ENCODE assay signal across 9 cellular contexts in the genomic region with DNA sequence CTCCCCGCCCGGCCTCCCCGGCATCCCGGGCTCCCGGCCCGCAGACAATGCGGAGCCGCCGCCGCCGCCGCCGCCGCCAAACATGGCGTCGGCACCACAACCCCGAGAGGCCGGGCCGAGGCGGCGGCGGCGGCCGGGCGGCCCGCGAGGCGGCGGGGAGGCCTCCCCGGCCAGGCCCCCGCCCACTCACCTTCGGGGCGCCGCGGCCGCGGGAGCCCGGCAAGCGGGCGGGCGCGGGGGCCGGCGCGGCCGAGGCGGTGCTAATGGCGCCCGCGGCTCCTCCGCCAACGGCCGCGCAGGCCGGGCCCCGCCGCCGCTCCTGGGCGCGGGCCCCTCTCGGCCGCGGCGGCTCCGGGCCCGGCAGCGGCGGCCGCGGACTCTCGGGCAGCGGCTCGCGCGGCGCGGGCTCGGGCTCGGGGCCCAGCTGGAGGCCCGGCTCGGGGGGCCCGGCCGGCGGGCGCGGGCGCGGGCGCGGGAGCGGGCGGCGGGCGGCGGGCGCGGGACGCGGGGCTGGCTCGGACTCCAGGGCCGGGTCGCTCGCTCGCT. TPM values are rescaled to one million over a fixed set of nuclear protein-coding genes. Genes with fewer than 3 reads are reported as not detected.
DNase-seq lines count a peak whose midpoint lies in the region; ATAC-seq, FAIRE-seq and TF ChIP-seq lines count a peak whose summit lies in the region.
"Had no signal": no experiment of that assay in that cellular context is flagged by ENCODE, and none has a peak within 500 bp of the region (broad histone marks: within the 10 kb centered on the region; RNA-seq: fewer than 3 reads in every experiment).

No MANE protein-coding gene starts in this region.

- no peak for FAIRE-seq in urothelium cell line (lab: Jason Lieb, UNC)

- no peak for TF ChIP-seq CTCF in ascending aorta (IDR thresholded peaks at IDR 0.05)
- TF ChIP-seq CTCF in liver (IDR thresholded peaks at IDR 0.05; ENCODE audit: low read depth, low read length, missing input control), result no peak

- H3K4me3 ChIP-seq in CD4-positive, CD25-positive, alpha-beta regulatory T cell (ENCODE audit: low read depth, low read length), result no peak overlapping the region
- peak overlapping the region; percentile 91 to 93 for H3K4me3 ChIP-seq in ascending aorta
- H3K4me3 ChIP-seq in liver (ENCODE audit: low read depth in 1 of 3, low read length in 3 of 3), result peak overlapping the region in 1 of 3 donors; percentile 97

- H3K27me3 ChIP-seq in CD4-positive, CD25-positive, alpha-beta regulatory T cell (ENCODE audit: control insufficient read depth, insufficient read depth, low read length), result no peaks in the 10 kb centered on the region
- H3K27me3 ChIP-seq in ascending aorta (no peaks in the 10 kb centered on the region), liver (ENCODE audit: control insufficient read depth in 4 of 4, insufficient read depth in 4 of 4, low read length in 3 of 4) (no peaks in the 10 kb centered on the region)

- H3K27ac ChIP-seq in CD4-positive, CD25-positive, alpha-beta regulatory T cell (ENCODE audit: insufficient read depth, low read length, poor library complexity, severe bottlenecking), result peak overlapping the region; percentile 67
- H3K27ac ChIP-seq in ascending aorta (peak overlapping the region; percentile 74 to 86), liver (ENCODE audit: low read depth in 1 of 2, low read length in 2 of 2) (peak overlapping the region; percentile 66 to 71)

- no peaks in the 10 kb centered on the region for H3K9me3 Mint-ChIP-seq in CD4-positive, CD25-positive, alpha-beta regulatory T cell
- H3K9me3 Mint-ChIP-seq: IgD-negative memory B cell had no signal

- H3K9ac ChIP-seq in liver (ENCODE audit: low read depth in 1 of 2, low read length in 2 of 2), result no peak overlapping the region

- intact Hi-C loops in ascending aorta (cut with DNase I), result loop anchor here (1.0 to 5.0 kb wide), 2 partner anchors 26 to 1250 kb away; partner anchors contain the start of gene ZBED4

- no peak for TF ChIP-seq RAD21 in liver (IDR thresholded peaks at IDR 0.05)

- peaks cover 14% of the 10 kb centered on the region for H3K36me3 Mint-ChIP-seq in CD4-positive, CD25-positive, alpha-beta regulatory T cell
- H3K36me3 Mint-ChIP-seq: IgD-negative memory B cell had no signal

- no peak overlapping the region for H3K27ac Mint-ChIP-seq in CD4-positive, CD25-positive, alpha-beta regulatory T cell

- peak in 1 of 3 donors; percentile 35 for DNase-seq in CD4-positive, CD25-positive, alpha-beta regulatory T cell
- DNase-seq in ascending aorta (ENCODE audit: low spot score in 2 of 2) (no peak), urothelium cell line (ENCODE audit: low spot score) (peak; percentile 41), NCI-H526 treated with DMSO at 0.1 percent for 48 hours (lab: John Stamatoyannopoulos, UW) (no peak), SHP77 (lab: John Stamatoyannopoulos, UW) (no peak)

- under 1% methylated on average over 104 of the region's 104 CpGs for WGBS in liver

- peaks cover 4% of the 10 kb centered on the region for H3K27me3 Mint-ChIP-seq in CD4-positive, CD25-positive, alpha-beta regulatory T cell
- H3K27me3 Mint-ChIP-seq: IgD-negative memory B cell had no signal

- peaks cover 15 to 60% (median 36%) of the 10 kb centered on the region in 4 donors for H3K4me1 Mint-ChIP-seq in CD4-positive, CD25-positive, alpha-beta regulatory T cell

- peak; percentile 4 to 5 for ATAC-seq in CD4-positive, CD25-positive, alpha-beta regulatory T cell (ENCODE audit: low read depth in 2 of 2)
- peak; percentile 24 for ATAC-seq in HG02981 (IDR thresholded peaks at IDR 0.05; ENCODE audit: unreplicated experiment)
- ATAC-seq in HG03520 (IDR thresholded peaks at IDR 0.05; ENCODE audit: unreplicated experiment), result no peak

- peak overlapping the region in 1 of 4 donors; percentile 52 for H3K4me3 Mint-ChIP-seq in CD4-positive, CD25-positive, alpha-beta regulatory T cell

- peaks cover 21% of the 10 kb centered on the region for H3K36me3 ChIP-seq in CD4-positive, CD25-positive, alpha-beta regulatory T cell (ENCODE audit: control insufficient read depth, insufficient read depth, low read length)
- H3K36me3 ChIP-seq in ascending aorta, result peaks cover 20 to 21% of the 10 kb centered on the region in 2 donors
- H3K36me3 ChIP-seq in liver (ENCODE audit: control insufficient read depth in 4 of 4, insufficient read depth in 3 of 4, low read depth in 1 of 4, low read length in 3 of 4), result peaks cover 10 to 14% (median 12%) of the 10 kb centered on the region in 4 donors

- peaks cover 61% of the 10 kb centered on the region for H3K4me1 ChIP-seq in CD4-positive, CD25-positive, alpha-beta regulatory T cell (ENCODE audit: control insufficient read depth, insufficient read depth, low read length, poor library complexity, severe bottlenecking)
- peaks cover 9 to 23% of the 10 kb centered on the region in 2 donors for H3K4me1 ChIP-seq in ascending aorta
- H3K4me1 ChIP-seq in liver (ENCODE audit: control insufficient read depth in 4 of 4, insufficient read depth in 4 of 4, low read length in 3 of 4), result peaks cover 14 to 29% (median 20%) of the 10 kb centered on the region in 4 donors

- H3K9me3 ChIP-seq in CD4-positive, CD25-positive, alpha-beta regulatory T cell (ENCODE audit: control insufficient read depth in 2 of 2, low read length in 2 of 2), result no peaks in the 10 kb centered on the region
- H3K9me3 ChIP-seq in ascending aorta, result peaks cover 0 to 14% of the 10 kb centered on the region in 2 donors
- H3K9me3 ChIP-seq in liver (ENCODE audit: control insufficient read depth in 4 of 4, low read length in 3 of 4), result peaks cover 0 to 7% (median 3%) of the 10 kb centered on the region in 4 donors

TF ChIP-seq in liver, 16 proteins besides CTCF, POLR2A, EP300 and RAD21:
- TF ChIP-seq, protein P1, sequence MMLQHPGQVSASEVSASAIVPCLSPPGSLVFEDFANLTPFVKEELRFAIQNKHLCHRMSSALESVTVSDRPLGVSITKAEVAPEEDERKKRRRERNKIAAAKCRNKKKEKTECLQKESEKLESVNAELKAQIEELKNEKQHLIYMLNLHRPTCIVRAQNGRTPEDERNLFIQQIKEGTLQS (IDR thresholded peaks at IDR 0.05), result no peak
- no peak for TF ChIP-seq TAF1 (conservative IDR thresholded peaks at IDR 0.05)
- TF ChIP-seq FOXA2 (IDR thresholded peaks at IDR 0.05), result no peak
- TF ChIP-seq ZBTB33 (IDR thresholded peaks at IDR 0.05), result no peak
- no peak for TF ChIP-seq EGR1 (IDR thresholded peaks at IDR 0.05; ENCODE audit: low read depth in 2 of 2)

RNA-seq across cellular contexts. Expression of gene BRD1, which starts 0.3 kb away (rescaled TPM):
- total RNA-seq in CD4-positive, CD25-positive, alpha-beta regulatory T cell, result 133 TPM
- 1 to 10 TPM; 2.0 to 2.4 (median 2.2) TPM for polyA plus RNA-seq in CD4-positive, CD25-positive, alpha-beta regulatory T cell
- total RNA-seq in ascending aorta, result 32.5 TPM
- 10 to 100 TPM; 15.7 to 20.7 TPM for total RNA-seq in liver
- polyA plus RNA-seq in liver, result 1 to 10 TPM; 3.3 to 7.5 TPM

RNA-seq across cellular contexts. Expression of gene ZBED4, which starts 26.3 kb away (rescaled TPM):
- total RNA-seq in CD4-positive, CD25-positive, alpha-beta regulatory T cell, result 17.1 TPM
- 1 to 10 TPM; 6.1 to 7.4 (median 6.9) TPM for polyA plus RNA-seq in CD4-positive, CD25-positive, alpha-beta regulatory T cell
- total RNA-seq in ascending aorta (10.1 TPM), liver (10 to 100 TPM in 1 of 2 donors, 1 to 10 TPM in 1; 6.5 to 10.3 TPM)
- polyA plus RNA-seq in liver, result 1 to 10 TPM; 2.1 to 3.0 TPM
